In the genomic region with DNA sequence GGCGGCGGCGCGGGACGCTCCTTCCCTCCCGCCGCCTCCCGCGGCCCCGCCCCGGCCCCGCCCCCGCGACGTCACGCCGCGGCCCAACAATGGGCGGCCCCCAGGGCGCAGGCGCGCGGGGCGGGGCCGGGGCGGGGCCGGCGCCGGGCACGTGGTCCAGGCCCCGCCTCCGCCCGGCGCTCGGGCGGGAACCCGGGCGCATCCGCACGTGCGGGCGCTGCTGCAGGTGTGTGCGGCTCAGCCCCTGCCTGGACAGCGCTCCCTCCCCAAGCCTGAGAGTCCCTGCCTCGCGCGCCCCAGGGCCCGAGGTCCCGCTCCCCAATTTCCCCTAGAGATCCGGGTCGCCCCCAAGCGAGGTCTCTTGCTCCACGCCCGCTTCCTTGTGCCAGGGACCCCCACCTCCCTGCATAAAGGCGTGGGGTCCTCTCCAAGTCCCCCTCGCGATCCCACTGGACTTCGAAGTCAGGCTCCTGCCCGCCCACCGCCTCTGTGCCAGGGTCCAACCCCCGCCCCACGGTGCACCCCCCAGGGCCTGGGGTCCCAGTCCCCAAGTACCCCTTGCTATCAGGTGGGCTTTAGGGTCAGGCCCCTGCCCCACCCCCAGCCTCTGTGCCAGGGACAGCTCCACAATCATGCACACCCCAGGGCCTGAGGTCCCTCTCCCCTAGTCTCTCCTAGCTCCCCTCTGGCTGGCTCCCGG, we compare ENCODE assay signal across 1 cellular context.
TF ChIP-seq lines count a peak whose summit lies in the region.

Gene MEX3D, minus strand, starts transcription at position 6 of the 700 bp plus-strand sequence. CDS start 267 bp downstream, outside the sequence.

TF ChIP-seq in HepG2, 621 proteins besides CTCF, POLR2A, EP300 and RAD21 (continued from another document and continues in another):
- TF ChIP-seq ZNF160 (CRISPR knock-in tag; IDR thresholded peaks at IDR 0.05) (peak; percentile 64; the same call in 1 of the 2 replicates), ZNF740 (CRISPR knock-in tag; IDR thresholded peaks at IDR 0.05) (peak; percentile 62; the same call in 1 of the 2 replicates), ZNF468 (CRISPR knock-in tag; IDR thresholded peaks at IDR 0.05) (no peak), ZNF766 (CRISPR knock-in tag; IDR thresholded peaks at IDR 0.05; ENCODE audit: borderline replicate concordance) (peak; percentile 93; the same call in 1 of the 2 replicates), ZNF446 (CRISPR knock-in tag; IDR thresholded peaks at IDR 0.05) (0 out of 2 replicates have a peak, but pooled peaks have one; percentile 31), HNRNPUL1 (IDR thresholded peaks at IDR 0.05; ENCODE audit: low read depth, low read length) (no peak), ZSCAN31 (CRISPR knock-in tag; IDR thresholded peaks at IDR 0.05; ENCODE audit: low read depth) (peak; percentile 76; the same call in 1 of the 2 replicates), TERF1 (CRISPR knock-in tag; IDR thresholded peaks at IDR 0.05) (0 out of 2 replicates have a peak, but pooled peaks have one; percentile 61), ETV6 (CRISPR knock-in tag; conservative IDR thresholded peaks at IDR 0.05) (peak; percentile 65; the same call in 1 of the 2 replicates), SNAI1 (CRISPR knock-in tag; IDR thresholded peaks at IDR 0.05; ENCODE audit: borderline replicate concordance) (0 out of 2 replicates have a peak, but pooled peaks have one; percentile 45), ZNF768 (CRISPR knock-in tag; IDR thresholded peaks at IDR 0.05) (peak; percentile 69; the same call in 1 of the 2 replicates), ZNF883 (CRISPR knock-in tag; IDR thresholded peaks at IDR 0.05; ENCODE audit: not compliant biosample characterization) (peak; percentile 74), KLF15 (CRISPR knock-in tag; IDR thresholded peaks at IDR 0.05; ENCODE audit: borderline replicate concordance) (0 out of 2 replicates have a peak, but pooled peaks have one; percentile 68), PPARG (CRISPR knock-in tag; conservative IDR thresholded peaks at IDR 0.05) (0 out of 2 replicates have a peak, but pooled peaks have one; percentile 30), ELF4 (CRISPR knock-in tag; IDR thresholded peaks at IDR 0.05; ENCODE audit: borderline replicate concordance) (no peak), RXRA (CRISPR knock-in tag; IDR thresholded peaks at IDR 0.05) (0 out of 2 replicates have a peak, but pooled peaks have one; percentile 28), ZNF629 (CRISPR knock-in tag; conservative IDR thresholded peaks at IDR 0.05) (no peak), CCDC6 (CRISPR knock-in tag; IDR thresholded peaks at IDR 0.05) (peak; percentile 81; the same call in 1 of the 2 replicates), CREB3 (CRISPR knock-in tag; IDR thresholded peaks at IDR 0.05) (peak; percentile 88; the same call in 1 of the 2 replicates), RNF219 (CRISPR knock-in tag; IDR thresholded peaks at IDR 0.05) (peak; percentile 66; the same call in 1 of the 2 replicates), ZNF543 (CRISPR knock-in tag; IDR thresholded peaks at IDR 0.05) (0 out of 2 replicates have a peak, but pooled peaks have one; percentile 68), ZIK1 (CRISPR knock-in tag; IDR thresholded peaks at IDR 0.05; ENCODE audit: borderline replicate concordance, low read depth) (peak; percentile 63; the same call in 1 of the 2 replicates), SOX13 (IDR thresholded peaks at IDR 0.05) (no peak), SOX13 (CRISPR knock-in tag; conservative IDR thresholded peaks at IDR 0.05 in 1 of 2, IDR thresholded peaks at IDR 0.05 in 1 of 2) (0 out of 4 replicates have a peak, but pooled peaks of 1 of the 2 experiments have one; percentile 13), ZFP62 (CRISPR knock-in tag; IDR thresholded peaks at IDR 0.05) (no peak), THAP11 (CRISPR knock-in tag; IDR thresholded peaks at IDR 0.05) (0 out of 2 replicates have a peak, but pooled peaks have one; percentile 17), SP4 (CRISPR knock-in tag; IDR thresholded peaks at IDR 0.05) (peak; percentile 80), STAT5B (CRISPR knock-in tag; IDR thresholded peaks at IDR 0.05) (0 out of 2 replicates have a peak, but pooled peaks have one; percentile 46), SIN3A (IDR thresholded peaks at IDR 0.05; ENCODE audit: borderline replicate concordance, low read depth, low read length) (peak; percentile 44; the same call in 1 of the 2 replicates), ZNF329 (CRISPR knock-in tag; IDR thresholded peaks at IDR 0.05; ENCODE audit: low read depth) (0 out of 2 replicates have a peak, but pooled peaks have one; percentile 60), MZF1 (CRISPR knock-in tag; IDR thresholded peaks at IDR 0.05; ENCODE audit: borderline replicate concordance) (no peak), BORCS8-MEF2B (CRISPR knock-in tag; IDR thresholded peaks at IDR 0.05) (peak; percentile 80)
- TF ChIP-seq, protein P1, sequence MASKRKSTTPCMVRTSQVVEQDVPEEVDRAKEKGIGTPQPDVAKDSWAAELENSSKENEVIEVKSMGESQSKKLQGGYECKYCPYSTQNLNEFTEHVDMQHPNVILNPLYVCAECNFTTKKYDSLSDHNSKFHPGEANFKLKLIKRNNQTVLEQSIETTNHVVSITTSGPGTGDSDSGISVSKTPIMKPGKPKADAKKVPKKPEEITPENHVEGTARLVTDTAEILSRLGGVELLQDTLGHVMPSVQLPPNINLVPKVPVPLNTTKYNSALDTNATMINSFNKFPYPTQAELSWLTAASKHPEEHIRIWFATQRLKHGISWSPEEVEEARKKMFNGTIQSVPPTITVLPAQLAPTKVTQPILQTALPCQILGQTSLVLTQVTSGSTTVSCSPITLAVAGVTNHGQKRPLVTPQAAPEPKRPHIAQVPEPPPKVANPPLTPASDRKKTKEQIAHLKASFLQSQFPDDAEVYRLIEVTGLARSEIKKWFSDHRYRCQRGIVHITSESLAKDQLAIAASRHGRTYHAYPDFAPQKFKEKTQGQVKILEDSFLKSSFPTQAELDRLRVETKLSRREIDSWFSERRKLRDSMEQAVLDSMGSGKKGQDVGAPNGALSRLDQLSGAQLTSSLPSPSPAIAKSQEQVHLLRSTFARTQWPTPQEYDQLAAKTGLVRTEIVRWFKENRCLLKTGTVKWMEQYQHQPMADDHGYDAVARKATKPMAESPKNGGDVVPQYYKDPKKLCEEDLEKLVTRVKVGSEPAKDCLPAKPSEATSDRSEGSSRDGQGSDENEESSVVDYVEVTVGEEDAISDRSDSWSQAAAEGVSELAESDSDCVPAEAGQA (IDR thresholded peaks at IDR 0.05; ENCODE audit: low read depth) = no peak
- TF ChIP-seq, protein P1 (CRISPR knock-in tag; IDR thresholded peaks at IDR 0.05; ENCODE audit: borderline replicate concordance) = peak; percentile 90; the same call in 1 of the 2 replicates
- TF ChIP-seq, protein P2, sequence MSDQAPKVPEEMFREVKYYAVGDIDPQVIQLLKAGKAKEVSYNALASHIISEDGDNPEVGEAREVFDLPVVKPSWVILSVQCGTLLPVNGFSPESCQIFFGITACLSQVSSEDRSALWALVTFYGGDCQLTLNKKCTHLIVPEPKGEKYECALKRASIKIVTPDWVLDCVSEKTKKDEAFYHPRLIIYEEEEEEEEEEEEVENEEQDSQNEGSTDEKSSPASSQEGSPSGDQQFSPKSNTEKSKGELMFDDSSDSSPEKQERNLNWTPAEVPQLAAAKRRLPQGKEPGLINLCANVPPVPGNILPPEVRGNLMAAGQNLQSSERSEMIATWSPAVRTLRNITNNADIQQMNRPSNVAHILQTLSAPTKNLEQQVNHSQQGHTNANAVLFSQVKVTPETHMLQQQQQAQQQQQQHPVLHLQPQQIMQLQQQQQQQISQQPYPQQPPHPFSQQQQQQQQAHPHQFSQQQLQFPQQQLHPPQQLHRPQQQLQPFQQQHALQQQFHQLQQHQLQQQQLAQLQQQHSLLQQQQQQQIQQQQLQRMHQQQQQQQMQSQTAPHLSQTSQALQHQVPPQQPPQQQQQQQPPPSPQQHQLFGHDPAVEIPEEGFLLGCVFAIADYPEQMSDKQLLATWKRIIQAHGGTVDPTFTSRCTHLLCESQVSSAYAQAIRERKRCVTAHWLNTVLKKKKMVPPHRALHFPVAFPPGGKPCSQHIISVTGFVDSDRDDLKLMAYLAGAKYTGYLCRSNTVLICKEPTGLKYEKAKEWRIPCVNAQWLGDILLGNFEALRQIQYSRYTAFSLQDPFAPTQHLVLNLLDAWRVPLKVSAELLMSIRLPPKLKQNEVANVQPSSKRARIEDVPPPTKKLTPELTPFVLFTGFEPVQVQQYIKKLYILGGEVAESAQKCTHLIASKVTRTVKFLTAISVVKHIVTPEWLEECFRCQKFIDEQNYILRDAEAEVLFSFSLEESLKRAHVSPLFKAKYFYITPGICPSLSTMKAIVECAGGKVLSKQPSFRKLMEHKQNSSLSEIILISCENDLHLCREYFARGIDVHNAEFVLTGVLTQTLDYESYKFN (CRISPR knock-in tag; conservative IDR thresholded peaks at IDR 0.05) = 0 out of 2 replicates have a peak, but pooled peaks have one; percentile 19
- TF ChIP-seq, protein P3, sequence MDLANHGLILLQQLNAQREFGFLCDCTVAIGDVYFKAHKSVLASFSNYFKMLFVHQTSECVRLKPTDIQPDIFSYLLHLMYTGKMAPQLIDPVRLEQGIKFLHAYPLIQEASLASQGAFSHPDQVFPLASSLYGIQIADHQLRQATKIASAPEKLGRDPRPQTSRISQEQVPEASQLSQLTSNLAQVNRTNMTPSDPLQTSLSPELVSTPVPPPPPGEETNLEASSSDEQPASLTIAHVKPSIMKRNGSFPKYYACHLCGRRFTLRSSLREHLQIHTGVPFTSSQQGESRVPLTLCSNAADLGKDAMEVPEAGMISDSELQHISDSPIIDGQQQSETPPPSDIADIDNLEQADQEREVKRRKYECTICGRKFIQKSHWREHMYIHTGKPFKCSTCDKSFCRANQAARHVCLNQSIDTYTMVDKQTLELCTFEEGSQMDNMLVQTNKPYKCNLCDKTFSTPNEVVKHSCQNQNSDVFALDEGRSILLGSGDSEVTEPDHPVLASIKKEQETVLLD (CRISPR knock-in tag; IDR thresholded peaks at IDR 0.05; ENCODE audit: low read depth) = peak; percentile 60; the same call in 1 of the 2 replicates
